10 cellular contexts compared by ENCODE assay signal in the genomic region with DNA sequence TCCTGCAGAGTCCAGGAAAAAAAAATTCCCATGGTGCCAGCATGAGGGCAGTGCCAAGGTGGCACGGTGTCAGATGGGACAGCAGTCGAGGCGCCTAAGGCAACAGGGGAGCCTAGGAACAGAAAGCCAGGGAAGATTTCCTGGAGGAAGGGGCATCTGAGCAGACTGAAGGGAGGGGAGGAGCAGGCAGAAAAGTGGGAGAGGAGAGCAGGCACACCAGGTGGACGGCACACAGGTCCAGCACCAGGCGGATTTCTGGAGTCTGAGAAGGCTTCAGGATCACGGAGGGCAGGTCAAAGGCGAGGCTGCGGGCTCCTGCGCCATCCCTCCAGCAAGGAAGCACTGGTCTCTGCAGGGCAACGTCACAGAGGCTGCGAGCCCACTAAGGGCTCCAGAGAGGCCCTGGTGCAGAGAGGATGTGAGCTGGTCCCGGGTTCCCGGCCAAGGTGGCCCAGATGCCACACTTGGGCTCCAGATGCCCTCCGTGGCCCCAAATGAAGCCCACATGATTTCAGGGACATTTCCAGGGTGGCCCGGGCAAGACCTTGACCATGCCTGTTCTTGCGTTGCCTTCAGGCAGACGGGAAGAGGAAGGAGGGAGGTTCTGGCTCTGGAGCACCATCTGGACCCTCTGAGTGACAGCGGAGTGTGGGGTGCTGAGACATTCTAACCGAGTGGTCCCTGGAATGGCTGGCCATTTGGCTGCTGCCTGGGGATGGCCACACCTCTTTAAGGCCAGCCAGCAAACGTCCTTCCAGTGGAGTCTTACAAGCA. TPM values are rescaled to one million over a fixed set of nuclear protein-coding genes. Genes with fewer than 3 reads are reported as not detected.
A peak's percentile ranks its signal among the peaks of the same experiment; 100 is the strongest.
DNase-seq lines count a peak whose midpoint lies in the region; ATAC-seq and TF ChIP-seq lines count a peak whose summit lies in the region.
"Had no signal": no experiment of that assay in that cellular context is flagged by ENCODE, and none has a peak within 500 bp of the region (broad histone marks: within the 10 kb centered on the region; RNA-seq: fewer than 3 reads in every experiment).

No MANE protein-coding gene starts in this region.

- no peak overlapping the region for H3K23ac ChIP-seq in mesenchymal stem cell (ENCODE audit: low read length in 2 of 2)

- peak overlapping the region; percentile 96 for H2BK15ac ChIP-seq in mesenchymal stem cell (ENCODE audit: low read depth, poor library complexity, severe bottlenecking)

- H4K8ac ChIP-seq in mesenchymal stem cell (ENCODE audit: low read length): no peak overlapping the region

- CTCF ChIA-PET in AG04450 (lab: Charles Lee): interaction anchor here (0.6 to 1.6 kb wide), 3 partner anchors 136 to 444 kb away, joined by 3 to 6 read pairs (median 3); no protein-coding TSS in a partner anchor

- H2BK120ac ChIP-seq in mesenchymal stem cell (ENCODE audit: low read depth, low read length): no peak overlapping the region

- H3K79me1 ChIP-seq in mesenchymal stem cell (replicated peaks; ENCODE audit: low read length, poor library complexity, severe bottlenecking): peaks cover 55% of the 10 kb centered on the region

- peak overlapping the region in 1 of 2 experiments; percentile 41 for H3K4ac ChIP-seq in mesenchymal stem cell (ENCODE audit: low read depth in 1 of 2, low read length in 2 of 2)

- H3K36me3 ChIP-seq in mesenchymal stem cell (ENCODE audit: control insufficient read depth in 1 of 2, insufficient read depth in 2 of 2, low read depth in 1 of 2, low read length in 2 of 2): peaks cover 4 to 32% of the 10 kb centered on the region in 2 experiments

- WGBS in mesenchymal stem cell: 94% methylated on average over 20 of the region's 20 CpGs

- no peak overlapping the region for H2BK5ac ChIP-seq in mesenchymal stem cell (ENCODE audit: low read depth, low read length, poor library complexity, severe bottlenecking)

- no peak overlapping the region for H2AFZ ChIP-seq in mesenchymal stem cell (ENCODE audit: low read depth, low read length)

- no peak overlapping the region for H2AK5ac ChIP-seq in mesenchymal stem cell (ENCODE audit: low read length, severe bottlenecking)

- no peak for ATAC-seq in HG02642 (IDR thresholded peaks at IDR 0.05; ENCODE audit: poor library complexity, unreplicated experiment)

- H3K9me3 ChIP-seq in AG04450 (ENCODE audit: control insufficient read depth, insufficient read depth, low read length): peaks cover 3% of the 10 kb centered on the region; the same call in 1 of the 2 replicates
- H3K9me3 ChIP-seq in mesenchymal stem cell (ENCODE audit: control insufficient read depth, low read length): no peaks in the 10 kb centered on the region

- POLR2A ChIA-PET in AG04450 (lab: Yijun Ruan, JAX): no interaction called here

- peak overlapping the region in 1 of 2 experiments; percentile 36 for H3K14ac ChIP-seq in mesenchymal stem cell (ENCODE audit: low read length in 2 of 2)

- peaks cover 45% of the 10 kb centered on the region for H3K4me1 ChIP-seq in mesenchymal stem cell (ENCODE audit: control insufficient read depth, insufficient read depth, low read depth, low read length)

- H3K27ac ChIP-seq in AG04450 (ENCODE audit: low read depth, low read length): peak overlapping the region; percentile 21
- H3K27ac ChIP-seq in mesenchymal stem cell (ENCODE audit: low read length, poor library complexity, severe bottlenecking): no peak overlapping the region

- peak overlapping the region in 1 of 2 experiments; percentile 67 for H2BK12ac ChIP-seq in mesenchymal stem cell (ENCODE audit: low read length in 2 of 2)

- H3K4me3 ChIP-seq in AG04450 (ENCODE audit: low read depth, low read length): peak overlapping the region; percentile 84
- H3K4me3 ChIP-seq in mesenchymal stem cell (ENCODE audit: insufficient read depth in 1 of 2, low read depth in 1 of 2, low read length in 2 of 2): no peak overlapping the region

- H3K18ac ChIP-seq in mesenchymal stem cell (ENCODE audit: low read depth in 1 of 2, low read length in 2 of 2): peak overlapping the region; percentile 28 to 29

- no peak for DNase-seq in AG04450 (ENCODE audit: low read depth, low spot score)
- peak; percentile 2 for DNase-seq in H4 (ENCODE audit: low spot score)
- DNase-seq in cerebellum (ENCODE audit: low spot score): peak; percentile 56
- DNase-seq in mesenchymal stem cell: no peak
- DNase-seq in NAMALWA (ENCODE audit: low spot score): no peak
- DNase-seq in GM19240 (ENCODE audit: insufficient read length, low spot score): no peak
- DNase-seq in occipital lobe (lab: John Stamatoyannopoulos, UW): no peak
- DNase-seq: DMS 273 treated with DMSO at 0.1 percent for 48 hours, nucleus accumbens had no signal

- no peak for TF ChIP-seq CTCF in AG04450 (IDR thresholded peaks at IDR 0.05; ENCODE audit: low read depth, low read length)

- H3K27me3 ChIP-seq in AG04450 (ENCODE audit: control insufficient read depth, insufficient read depth, low read length) (no peaks in the 10 kb centered on the region), mesenchymal stem cell (ENCODE audit: control insufficient read depth in 1 of 2, insufficient read depth in 1 of 2, low read length in 2 of 2) (peaks cover 0 to 8% of the 10 kb centered on the region in 2 experiments)

- no peak overlapping the region for H3K4me2 ChIP-seq in mesenchymal stem cell (ENCODE audit: low read length, poor library complexity, severe bottlenecking)

- H4K91ac ChIP-seq in mesenchymal stem cell (ENCODE audit: low read length): peak overlapping the region; percentile 34

- H3K9ac ChIP-seq in mesenchymal stem cell (ENCODE audit: low read length): no peak overlapping the region

RNA-seq across cellular contexts. Expression of gene HS6ST1, which starts 4.1 kb away (rescaled TPM):
- 22.4 and 34.1 TPM in 2 replicates for polyA plus RNA-seq in AG04450 (2011; rRNA removed)
- polyA minus RNA-seq in AG04450 (2011; rRNA and poly(A)+ RNA removed): 31.3 and 39.9 TPM in 2 replicates
- total RNA-seq in H4 (2014; rRNA removed; shearing (Covaris generic)): 20.3 and 25.3 TPM in 2 replicates
- 39.7 TPM for total RNA-seq in cerebellum
- 37.7 TPM for polyA plus RNA-seq in mesenchymal stem cell (2013, experiment 1 of 2)
- 37.3 TPM for polyA plus RNA-seq in mesenchymal stem cell (2013, experiment 2 of 2)
- total RNA-seq in occipital lobe: 85.5 TPM

Comparison
In these comparisons a context has a peak if more than half of its experiments do, and no peak if none do; other contexts are left out.
1. DNase-seq: peak in H4 (single experiment) and cerebellum (single experiment); none in AG04450 (single experiment), mesenchymal stem cell (single experiment), NAMALWA (single experiment), GM19240 (single experiment) and occipital lobe (single experiment).